Comparison of ENCODE assay signal across 10 cellular contexts in the genomic region with DNA sequence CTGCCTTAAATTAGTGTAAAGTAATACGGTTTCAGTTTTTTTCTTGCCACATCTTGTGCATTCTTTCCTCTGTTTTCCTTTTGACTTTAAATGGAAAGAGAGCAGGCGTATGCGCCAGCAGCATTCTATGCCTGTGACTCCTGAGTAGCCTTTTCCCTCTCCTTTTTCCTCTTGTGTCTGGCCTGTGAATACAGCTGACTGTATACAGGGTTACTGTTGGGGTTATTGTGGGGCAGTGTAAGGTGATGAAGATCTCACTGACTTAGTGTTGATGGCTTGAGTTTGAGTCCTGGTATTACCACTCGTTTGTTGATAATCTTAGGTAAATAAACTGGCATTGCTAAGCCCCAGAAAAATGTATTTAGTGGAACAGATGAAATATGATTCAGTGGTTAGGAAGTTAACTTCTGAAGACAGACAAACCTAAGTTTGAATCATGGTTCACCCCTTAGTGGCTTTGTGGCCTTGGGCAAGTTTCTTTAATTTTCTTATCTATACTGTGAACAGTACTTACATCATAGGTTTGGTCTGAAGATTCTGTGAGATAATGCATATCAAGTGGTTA.
DNase-seq lines count a peak whose midpoint lies in the region; ATAC-seq, FAIRE-seq and TF ChIP-seq lines count a peak whose summit lies in the region.
"Had no signal": no experiment of that assay in that cellular context is flagged by ENCODE, and none has a peak within 500 bp of the region (broad histone marks: within the 10 kb centered on the region; RNA-seq: fewer than 3 reads in every experiment).

No MANE protein-coding gene starts in this region.

- H3K27ac ChIP-seq in AG04450 (ENCODE audit: low read depth, low read length) = peak overlapping the region; percentile 25
- peak overlapping the region; percentile 72 for H3K27ac ChIP-seq in astrocyte (ENCODE audit: low read depth, low read length)
- no peak overlapping the region for H3K27ac ChIP-seq in substantia nigra (ENCODE audit: low read depth, low read length, poor library complexity, severe bottlenecking)

- CTCF ChIA-PET in AG04450 (lab: Charles Lee) = interaction anchor here (0.6 to 1.8 kb wide), 4 partner anchors 15 to 329 kb away, joined by 3 to 6 read pairs (median 4); no protein-coding TSS in a partner anchor

- DNase-seq in AG04450 (ENCODE audit: low read depth, low spot score) = peak; percentile 68
- peak; percentile 93 for DNase-seq in HFFc6
- peak; percentile 97 for DNase-seq in astrocyte (ENCODE audit: low read depth)
- peak; percentile 99 for DNase-seq in iris pigment epithelial cell (ENCODE audit: low read depth)
- DNase-seq in iPS-NIHi11 (ENCODE audit: low spot score) = no peak
- DNase-seq in substantia nigra (lab: John Stamatoyannopoulos, UW) = no peak
- DNase-seq in KG1 (lab: John Stamatoyannopoulos, UW) = no peak
- DNase-seq: amygdala had no signal

- H3K9ac ChIP-seq in astrocyte (ENCODE audit: low read length) = peak overlapping the region; percentile 52

- H3K9me3 ChIP-seq in AG04450 (ENCODE audit: control insufficient read depth, insufficient read depth, low read length) (no peaks in the 10 kb centered on the region), astrocyte (ENCODE audit: insufficient read depth, low read depth, low read length) (no peaks in the 10 kb centered on the region)

- H4K20me1 ChIP-seq in astrocyte (ENCODE audit: insufficient read depth, low read length) = no peaks in the 10 kb centered on the region

- H3K4me3 ChIP-seq in AG04450 (ENCODE audit: low read depth, low read length) (no peak overlapping the region), astrocyte (ENCODE audit: insufficient read depth, low read depth, low read length) (no peak overlapping the region)

- H3K36me3 Mint-ChIP-seq in HFFc6 (ENCODE audit: low read depth) (peaks cover 47% of the 10 kb centered on the region), astrocyte (ENCODE audit: low read depth, unreplicated experiment) (peaks cover 4% of the 10 kb centered on the region)

- peak; percentile 92 for FAIRE-seq in astrocyte (lab: Jason Lieb, UNC)
- FAIRE-seq: D721Med had no signal

- no peak overlapping the region for H2AFZ ChIP-seq in astrocyte (ENCODE audit: low read depth, low read length)

- peaks cover 3% of the 10 kb centered on the region for H3K27me3 Mint-ChIP-seq in HFFc6 (ENCODE audit: insufficient read depth)
- H3K27me3 Mint-ChIP-seq in astrocyte (ENCODE audit: low read depth, unreplicated experiment) = no peaks in the 10 kb centered on the region

- peak overlapping the region; percentile 76 for H3K4me2 ChIP-seq in astrocyte (ENCODE audit: low read length)

- H3K4me3 Mint-ChIP-seq in HFFc6 (peak overlapping the region; percentile 77), astrocyte (ENCODE audit: unreplicated experiment) (no peak overlapping the region)

- H3K9me3 Mint-ChIP-seq in HFFc6 (no peaks in the 10 kb centered on the region), astrocyte (ENCODE audit: unreplicated experiment) (no peaks in the 10 kb centered on the region)

- peaks cover 16% of the 10 kb centered on the region for H3K4me1 ChIP-seq in astrocyte (ENCODE audit: insufficient read depth, low read length)

- POLR2A ChIA-PET in AG04450 (lab: Yijun Ruan, JAX) = interaction anchor here (0.6 to 0.7 kb wide), 2 partner anchors 144 to 258 kb away, joined by 3 to 6 read pairs; no protein-coding TSS in a partner anchor

- no peaks in the 10 kb centered on the region for H3K27me3 ChIP-seq in AG04450 (ENCODE audit: control insufficient read depth, insufficient read depth, low read length)
- H3K27me3 ChIP-seq in astrocyte (ENCODE audit: insufficient read depth, low read length) = no peaks in the 10 kb centered on the region

- TF ChIP-seq CTCF in AG04450 (IDR thresholded peaks at IDR 0.05; ENCODE audit: low read depth, low read length) = no peak
- TF ChIP-seq CTCF in HFFc6 (IDR thresholded peaks at IDR 0.05) = no peak
- no peak for TF ChIP-seq CTCF in astrocyte (IDR thresholded peaks at IDR 0.05; ENCODE audit: insufficient read depth, low read depth, low read length)

- no peak for ATAC-seq in HG03045 (IDR thresholded peaks at IDR 0.05; ENCODE audit: unreplicated experiment)

- peaks cover 4% of the 10 kb centered on the region for H3K36me3 ChIP-seq in astrocyte (ENCODE audit: insufficient read depth, low read length)

- H3K79me2 ChIP-seq in astrocyte (ENCODE audit: insufficient read depth, low read length) = no peaks in the 10 kb centered on the region

- peak overlapping the region; percentile 75 for H3K27ac Mint-ChIP-seq in HFFc6
- H3K27ac Mint-ChIP-seq in astrocyte (ENCODE audit: unreplicated experiment) = peak overlapping the region; percentile 68

- H3K4me1 Mint-ChIP-seq in HFFc6 (ENCODE audit: low read depth) (peaks cover 25% of the 10 kb centered on the region), astrocyte (ENCODE audit: low read depth, unreplicated experiment) (peaks cover 18% of the 10 kb centered on the region)

Comparison
In these comparisons a context has a peak if more than half of its experiments do, and no peak if none do; other contexts are left out.
1. DNase-seq: peak in AG04450 (single experiment), HFFc6 (single experiment), astrocyte (single experiment) and iris pigment epithelial cell (single experiment); none in iPS-NIHi11 (single experiment), substantia nigra (0 of 49) and KG1 (single experiment).